39 cellular contexts compared by ENCODE assay signal in genomic region chr10:52028518-52028858, GRCh38.
"Had no signal": no experiment of that assay in that cellular context is flagged by ENCODE, and none has a peak within 500 bp of the region (broad histone marks: within the 10 kb centered on the region; RNA-seq: fewer than 3 reads in every experiment).

No MANE protein-coding gene starts in this region.

- FAIRE-seq: astrocyte, bronchial epithelial cell had no signal

- DNase-seq: activated effector memory CD4-positive, alpha-beta T cell treated with anti-CD3 and anti-CD28 coated beads, Interleukin-2, amount 50 U/mL, for 16 hours; activated effector memory CD4-positive, alpha-beta T cell treated with Interleukin-2 at 50 U/mL for 16 hours; activated gamma-delta T cell; activated gamma-delta T cell treated with Interleukin-2 at 50 U/mL for 16 hours; activated naive CD4-positive, alpha-beta T cell; activated naive CD4-positive, alpha-beta T cell treated with anti-CD3 and anti-CD28 coated beads for 36 hours; activated naive CD4-positive, alpha-beta T cell treated with anti-CD3 and anti-CD28 coated beads, Interleukin-2, amount 10 ng/mL, durations not matched to agents 7 days and 5 days; activated naive CD4-positive, alpha-beta T cell treated with anti-CD3 and anti-CD28 coated beads, Interleukin-2, amount 50 U/mL, for 16 hours; activated naive CD4-positive, alpha-beta T cell treated with Interleukin-2 at 50 U/mL for 16 hours; activated naive CD8-positive, alpha-beta T cell treated with anti-CD3 and anti-CD28 coated beads for 36 hours; activated naive CD8-positive, alpha-beta T cell treated with anti-CD3 and anti-CD28 coated beads, Interleukin-2, amount 10 ng/mL, durations not matched to agents 7 days and 5 days; activated naive CD8-positive, alpha-beta T cell treated with anti-CD3 and anti-CD28 coated beads, Interleukin-2, amount 50 U/mL, for 24 hours; activated T-cell treated with anti-CD3 and anti-CD28 coated beads, Interleukin-2, amount 50 U/mL, for 24 hours; activated T-cell treated with anti-CD3 and anti-CD28 coated beads, Interleukin-2, amount 50 U/mL, for 4 hours; activated T-cell treated with anti-CD3 and anti-CD28 coated beads, Interleukin-2, amount 50 U/mL, for 48 hours; activated T-cell treated with anti-CD3 and anti-CD28 coated beads, Interleukin-2, amount 50 U/mL, for 72 hours; adrenal gland; amniotic stem cell; amygdala; anterior cingulate cortex; aorta; body of pancreas; brain microvascular endothelial cell; caudate nucleus; central memory CD4-positive, alpha-beta T cell; cerebellar nuclear complex had no signal

- H3K27ac Mint-ChIP-seq: activated naive CD4-positive, alpha-beta T cell treated with anti-CD3 and anti-CD28 coated beads for 36 hours; activated naive CD4-positive, alpha-beta T cell treated with anti-CD3 and anti-CD28 coated beads, Interleukin-2, amount 10 ng/mL, durations not matched to agents 7 days and 5 days; activated naive CD4-positive, alpha-beta T cell treated with anti-CD3 and anti-CD28 coated beads, Interleukin-2, amount 50 U/mL, for 24 hours; activated naive CD4-positive, alpha-beta T cell treated with anti-CD3 and anti-CD28 coated beads, Interleukin-2, amount 50 U/mL, for 72 hours; activated naive CD8-positive, alpha-beta T cell; activated naive CD8-positive, alpha-beta T cell treated with anti-CD3 and anti-CD28 coated beads for 36 hours; activated naive CD8-positive, alpha-beta T cell treated with anti-CD3 and anti-CD28 coated beads, Interleukin-2, amount 10 ng/mL, durations not matched to agents 7 days and 5 days; activated naive CD8-positive, alpha-beta T cell treated with anti-CD3 and anti-CD28 coated beads, Interleukin-2, amount 50 U/mL, for 24 hours; activated T-cell treated with anti-CD3 and anti-CD28 coated beads, Interleukin-2, amount 50 U/mL, for 24 hours; activated T-cell treated with anti-CD3 and anti-CD28 coated beads, Interleukin-2, amount 50 U/mL, for 72 hours; activated T-helper 1 cell treated with anti-CD3 and anti-CD28 coated beads, Interleukin-12 subunit alpha, Interleukin-12 subunit beta, Interleukin-2, Interleukin-4 antibody, amounts not matched to agents 30 ng/mL and 10 ng/mL and 1 ng/mL, durations not matched to agents 14 hours and 24 hours and 36 hours; activated T-helper 17 cell treated with anti-CD3 and anti-CD28 coated beads, Interleukin-2, amount 50 U/mL, for 72 hours; activated T-helper 2 cell treated with anti-CD3 and anti-CD28 coated beads, Interferon-gamma antibody, Interleukin-2, Interleukin-4, amounts not matched to agents 10 μg/mL and 5 μg/mL and 100 μg/mL, durations not matched to agents 14 hours and 24 hours and 36 hours; brain had no signal

- H3K4me3 Mint-ChIP-seq: activated naive CD4-positive, alpha-beta T cell treated with anti-CD3 and anti-CD28 coated beads for 36 hours; activated naive CD4-positive, alpha-beta T cell treated with anti-CD3 and anti-CD28 coated beads, Interleukin-2, amount 10 ng/mL, durations not matched to agents 7 days and 5 days; activated naive CD4-positive, alpha-beta T cell treated with anti-CD3 and anti-CD28 coated beads, Interleukin-2, amount 50 U/mL, for 24 hours; activated naive CD8-positive, alpha-beta T cell; activated naive CD8-positive, alpha-beta T cell treated with anti-CD3 and anti-CD28 coated beads for 36 hours; activated naive CD8-positive, alpha-beta T cell treated with anti-CD3 and anti-CD28 coated beads, Interleukin-2, amount 10 ng/mL, durations not matched to agents 7 days and 5 days; activated naive CD8-positive, alpha-beta T cell treated with anti-CD3 and anti-CD28 coated beads, Interleukin-2, amount 50 U/mL, for 24 hours; activated T-cell treated with anti-CD3 and anti-CD28 coated beads, Interleukin-2, amount 50 U/mL, for 24 hours; activated T-cell treated with anti-CD3 and anti-CD28 coated beads, Interleukin-2, amount 50 U/mL, for 4 hours; activated T-cell treated with anti-CD3 and anti-CD28 coated beads, Interleukin-2, amount 50 U/mL, for 72 hours; activated T-helper 1 cell treated with anti-CD3 and anti-CD28 coated beads, Interleukin-12 subunit alpha, Interleukin-12 subunit beta, Interleukin-2, Interleukin-4 antibody, amounts not matched to agents 30 ng/mL and 10 ng/mL and 1 ng/mL, durations not matched to agents 14 hours and 24 hours and 36 hours; activated T-helper 17 cell treated with anti-CD3 and anti-CD28 coated beads, Interleukin-2, amount 50 U/mL, for 72 hours; brain; central memory CD8-positive, alpha-beta T cell had no signal

- H3K27ac ChIP-seq: adrenal gland, ascending aorta, body of pancreas, brain microvascular endothelial cell, breast epithelium, cardiac muscle cell had no signal

- H3K4me1 ChIP-seq: adrenal gland, body of pancreas, breast epithelium had no signal

- H3K4me3 ChIP-seq: adrenal gland, ascending aorta, body of pancreas, breast epithelium, cardiac muscle cell had no signal

- H3K9me3 ChIP-seq: adrenal gland, ascending aorta, body of pancreas, breast epithelium had no signal

- H3K27me3 Mint-ChIP-seq: activated naive CD4-positive, alpha-beta T cell treated with anti-CD3 and anti-CD28 coated beads, Interleukin-2, amount 10 ng/mL, durations not matched to agents 7 days and 5 days; activated naive CD4-positive, alpha-beta T cell treated with anti-CD3 and anti-CD28 coated beads, Interleukin-2, amount 50 U/mL, for 24 hours; activated naive CD8-positive, alpha-beta T cell; activated naive CD8-positive, alpha-beta T cell treated with anti-CD3 and anti-CD28 coated beads for 36 hours; activated naive CD8-positive, alpha-beta T cell treated with anti-CD3 and anti-CD28 coated beads, Interleukin-2, amount 50 U/mL, for 24 hours; activated T-cell treated with anti-CD3 and anti-CD28 coated beads, Interleukin-2, amount 50 U/mL, for 24 hours; central memory CD8-positive, alpha-beta T cell had no signal

- H3K36me3 Mint-ChIP-seq: activated naive CD4-positive, alpha-beta T cell treated with anti-CD3 and anti-CD28 coated beads, Interleukin-2, amount 10 ng/mL, durations not matched to agents 7 days and 5 days; activated naive CD4-positive, alpha-beta T cell treated with anti-CD3 and anti-CD28 coated beads, Interleukin-2, amount 50 U/mL, for 24 hours; activated naive CD4-positive, alpha-beta T cell treated with anti-CD3 and anti-CD28 coated beads, Interleukin-2, amount 50 U/mL, for 72 hours; activated naive CD8-positive, alpha-beta T cell; activated naive CD8-positive, alpha-beta T cell treated with anti-CD3 and anti-CD28 coated beads for 36 hours; activated naive CD8-positive, alpha-beta T cell treated with anti-CD3 and anti-CD28 coated beads, Interleukin-2, amount 10 ng/mL, durations not matched to agents 7 days and 5 days had no signal

- H3K4me1 Mint-ChIP-seq: activated naive CD4-positive, alpha-beta T cell treated with anti-CD3 and anti-CD28 coated beads, Interleukin-2, amount 10 ng/mL, durations not matched to agents 7 days and 5 days; activated naive CD4-positive, alpha-beta T cell treated with anti-CD3 and anti-CD28 coated beads, Interleukin-2, amount 50 U/mL, for 24 hours; activated naive CD8-positive, alpha-beta T cell treated with anti-CD3 and anti-CD28 coated beads for 36 hours; activated naive CD8-positive, alpha-beta T cell treated with anti-CD3 and anti-CD28 coated beads, Interleukin-2, amount 10 ng/mL, durations not matched to agents 7 days and 5 days; activated naive CD8-positive, alpha-beta T cell treated with anti-CD3 and anti-CD28 coated beads, Interleukin-2, amount 50 U/mL, for 24 hours; activated T-helper 17 cell treated with anti-CD3 and anti-CD28 coated beads, Interleukin-2, amount 50 U/mL, for 72 hours; central memory CD8-positive, alpha-beta T cell had no signal

- H3K27me3 ChIP-seq: adrenal gland, ascending aorta, body of pancreas, brain microvascular endothelial cell, breast epithelium, cardiac muscle cell had no signal

- ATAC-seq: activated naive CD4-positive, alpha-beta T cell treated with anti-CD3 and anti-CD28 coated beads, Interleukin-2, amount 50 U/mL, for 72 hours; activated naive CD8-positive, alpha-beta T cell treated with anti-CD3 and anti-CD28 coated beads, Interleukin-2, amount 50 U/mL, for 24 hours; activated T-cell treated with anti-CD3 and anti-CD28 coated beads, Interleukin-2, amount 50 U/mL, for 4 hours; activated T-cell treated with anti-CD3 and anti-CD28 coated beads, Interleukin-2, amount 50 U/mL, for 72 hours; activated T-helper 17 cell treated with anti-CD3 and anti-CD28 coated beads, Interleukin-2, amount 50 U/mL, for 72 hours; body of pancreas had no signal

- H3K36me3 ChIP-seq: adrenal gland, ascending aorta, brain microvascular endothelial cell, breast epithelium, cardiac muscle cell had no signal

- H3K9me3 Mint-ChIP-seq: activated naive CD4-positive, alpha-beta T cell treated with anti-CD3 and anti-CD28 coated beads, Interleukin-2, amount 50 U/mL, for 24 hours; activated naive CD4-positive, alpha-beta T cell treated with anti-CD3 and anti-CD28 coated beads, Interleukin-2, amount 50 U/mL, for 72 hours; activated naive CD8-positive, alpha-beta T cell treated with anti-CD3 and anti-CD28 coated beads, Interleukin-2, amount 10 ng/mL, durations not matched to agents 7 days and 5 days; activated naive CD8-positive, alpha-beta T cell treated with anti-CD3 and anti-CD28 coated beads, Interleukin-2, amount 50 U/mL, for 24 hours; activated T-cell treated with anti-CD3 and anti-CD28 coated beads, Interleukin-2, amount 50 U/mL, for 24 hours; activated T-cell treated with anti-CD3 and anti-CD28 coated beads, Interleukin-2, amount 50 U/mL, for 4 hours; activated T-helper 1 cell treated with anti-CD3 and anti-CD28 coated beads, Interleukin-12 subunit alpha, Interleukin-12 subunit beta, Interleukin-2, Interleukin-4 antibody, amounts not matched to agents 30 ng/mL and 10 ng/mL and 1 ng/mL, durations not matched to agents 14 hours and 24 hours and 36 hours; activated T-helper 17 cell treated with anti-CD3 and anti-CD28 coated beads, Interleukin-2, amount 50 U/mL, for 72 hours; activated T-helper 2 cell treated with anti-CD3 and anti-CD28 coated beads, Interferon-gamma antibody, Interleukin-2, Interleukin-4, amounts not matched to agents 10 μg/mL and 5 μg/mL and 100 μg/mL, durations not matched to agents 14 hours and 24 hours and 36 hours had no signal
